ENCODE assay signal across 24 cellular contexts in genomic region chr2:220654322-220654721, GRCh38.
"Had no signal": no experiment of that assay in that cellular context is flagged by ENCODE, and none has a peak within 500 bp of the region (broad histone marks: within the 10 kb centered on the region; RNA-seq: fewer than 3 reads in every experiment).

No MANE protein-coding gene starts in this region.

- H3K27me3 ChIP-seq: colonic mucosa, gastrocnemius medialis, left lung had no signal

- H3K36me3 ChIP-seq: colonic mucosa, esophagus squamous epithelium, gastrocnemius medialis, heart right ventricle, left lung, lower lobe of right lung had no signal

- ATAC-seq: effector memory CD8-positive, alpha-beta T cell; esophagus mucosa; gastrocnemius medialis; heart right ventricle; left cardiac atrium; left lung; left ventricle myocardium superior; lower lobe of right lung had no signal

- H3K9me3 ChIP-seq: colonic mucosa, esophagus squamous epithelium, gastrocnemius medialis, heart right ventricle, left lung, lower lobe of right lung had no signal

- H3K4me1 ChIP-seq: colonic mucosa, gastrocnemius medialis, heart right ventricle, left lung, lower lobe of right lung had no signal

- DNase-seq: colonic mucosa; cortex of kidney; effector CD8-positive, alpha-beta T cell; effector memory CD8-positive, alpha-beta T cell; endodermal cell; erythroblast; esophagus squamous epithelium; foreskin fibroblast; foreskin melanocyte; gastrocnemius medialis; glutamatergic neuron; head of caudate nucleus; heart right ventricle; hippocampal formation; left cardiac atrium; left lung; left ventricle myocardium superior; lower lobe of right lung; mesenchymal stem cell; midbrain had no signal

- FAIRE-seq: endometrium, keratinocyte had no signal

- H3K4me3 ChIP-seq: colonic mucosa, esophagus squamous epithelium, gastrocnemius medialis, heart right ventricle, left lung, lower lobe of right lung had no signal

- H3K27ac ChIP-seq: colonic mucosa, epithelial cell of prostate, esophagus squamous epithelium, gastrocnemius medialis, heart right ventricle, left lung, lower lobe of right lung had no signal
